In genomic region chr21:38487906-38488639, GRCh38 we compare ENCODE assay signal across 12 cellular contexts. TPM values are rescaled to one million over a fixed set of nuclear protein-coding genes. Genes with fewer than 3 reads are reported as not detected.
DNase-seq lines count a peak whose midpoint lies in the region; TF ChIP-seq lines count a peak whose summit lies in the region.
"Had no signal": no experiment of that assay in that cellular context is flagged by ENCODE, and none has a peak within 500 bp of the region (broad histone marks: within the 10 kb centered on the region; RNA-seq: fewer than 3 reads in every experiment).

No MANE protein-coding gene starts in this region.

- DNase-seq in NCI-H1105 treated with DMSO at 0.1 percent for 48 hours (lab: John Stamatoyannopoulos, UW) (peak; percentile 84), NCI-H526 (lab: John Stamatoyannopoulos, UW) (peak; percentile 5 to 37), endothelial cell (ENCODE audit: low spot score) (no peak), smooth muscle cell (lab: John Stamatoyannopoulos, UW; ENCODE audit: unreplicated experiment) (no peak), GM03348 (ENCODE audit: low spot score) (no peak), hypothalamus (lab: John Stamatoyannopoulos, UW) (no peak)
- no peak for DNase-seq in activated CD4-positive, alpha-beta T cell treated with anti-CD3 and anti-CD28 coated beads, Interleukin-2, amount 10 ng/mL, durations not matched to agents 24 days and 14 days
- no peak for DNase-seq in activated T-helper 2 cell treated with anti-CD3 and anti-CD28 coated beads, Interferon-gamma antibody, Interleukin-2, Interleukin-4, amounts not matched to agents 10 μg/mL and 5 μg/mL and 100 μg/mL, durations not matched to agents 14 hours and 24 hours and 36 hours (ENCODE audit: low spot score)
- DNase-seq: activated naive CD8-positive, alpha-beta T cell treated with anti-CD3 and anti-CD28 coated beads, Interleukin-2, amount 10 ng/mL, durations not matched to agents 7 days and 5 days; naive B cell; trophoblast cell had no signal

- peak overlapping the region; percentile 75 for H3K4me3 Mint-ChIP-seq in endothelial cell (ENCODE audit: unreplicated experiment)
- H3K4me3 Mint-ChIP-seq in activated CD4-positive, alpha-beta T cell treated with anti-CD3 and anti-CD28 coated beads, Interleukin-2, amount 10 ng/mL, durations not matched to agents 24 days and 14 days: no peak overlapping the region
- H3K4me3 Mint-ChIP-seq in activated T-helper 2 cell treated with anti-CD3 and anti-CD28 coated beads, Interferon-gamma antibody, Interleukin-2, Interleukin-4, amounts not matched to agents 10 μg/mL and 5 μg/mL and 100 μg/mL, durations not matched to agents 14 hours and 24 hours and 36 hours (ENCODE audit: low read depth): no peak overlapping the region
- H3K4me3 Mint-ChIP-seq: activated naive CD8-positive, alpha-beta T cell treated with anti-CD3 and anti-CD28 coated beads, Interleukin-2, amount 10 ng/mL, durations not matched to agents 7 days and 5 days had no signal

- H3F3A ChIP-seq in smooth muscle cell (ENCODE audit: low read depth): peaks cover 5% of the 10 kb centered on the region

- no peak overlapping the region for H2AFZ ChIP-seq in smooth muscle cell (ENCODE audit: low read depth)

- peaks cover 72% of the 10 kb centered on the region for H3K4me1 Mint-ChIP-seq in endothelial cell (ENCODE audit: unreplicated experiment)
- H3K4me1 Mint-ChIP-seq in activated CD4-positive, alpha-beta T cell treated with anti-CD3 and anti-CD28 coated beads, Interleukin-2, amount 10 ng/mL, durations not matched to agents 24 days and 14 days: no peaks in the 10 kb centered on the region
- no peaks in the 10 kb centered on the region for H3K4me1 Mint-ChIP-seq in activated T-helper 2 cell treated with anti-CD3 and anti-CD28 coated beads, Interferon-gamma antibody, Interleukin-2, Interleukin-4, amounts not matched to agents 10 μg/mL and 5 μg/mL and 100 μg/mL, durations not matched to agents 14 hours and 24 hours and 36 hours (ENCODE audit: low read depth)
- H3K4me1 Mint-ChIP-seq: activated naive CD8-positive, alpha-beta T cell treated with anti-CD3 and anti-CD28 coated beads, Interleukin-2, amount 10 ng/mL, durations not matched to agents 7 days and 5 days; naive B cell had no signal

- H3K4me1 ChIP-seq in smooth muscle cell (ENCODE audit: low read depth): no peaks in the 10 kb centered on the region

- H3K4me2 ChIP-seq in smooth muscle cell: no peak overlapping the region

- H3K27ac Mint-ChIP-seq in endothelial cell (ENCODE audit: unreplicated experiment): peak overlapping the region; percentile 99
- no peak overlapping the region for H3K27ac Mint-ChIP-seq in activated CD4-positive, alpha-beta T cell treated with anti-CD3 and anti-CD28 coated beads, Interleukin-2, amount 10 ng/mL, durations not matched to agents 24 days and 14 days
- no peak overlapping the region for H3K27ac Mint-ChIP-seq in activated T-helper 2 cell treated with anti-CD3 and anti-CD28 coated beads, Interferon-gamma antibody, Interleukin-2, Interleukin-4, amounts not matched to agents 10 μg/mL and 5 μg/mL and 100 μg/mL, durations not matched to agents 14 hours and 24 hours and 36 hours
- H3K27ac Mint-ChIP-seq: activated naive CD8-positive, alpha-beta T cell treated with anti-CD3 and anti-CD28 coated beads, Interleukin-2, amount 10 ng/mL, durations not matched to agents 7 days and 5 days; naive B cell had no signal

- no peaks in the 10 kb centered on the region for H3K36me3 ChIP-seq in smooth muscle cell (ENCODE audit: low read depth)

- H3K27me3 Mint-ChIP-seq in endothelial cell (ENCODE audit: unreplicated experiment): peaks cover 5% of the 10 kb centered on the region
- peaks cover 43% of the 10 kb centered on the region for H3K27me3 Mint-ChIP-seq in activated CD4-positive, alpha-beta T cell treated with anti-CD3 and anti-CD28 coated beads, Interleukin-2, amount 10 ng/mL, durations not matched to agents 24 days and 14 days
- peaks cover 63% of the 10 kb centered on the region for H3K27me3 Mint-ChIP-seq in activated T-helper 2 cell treated with anti-CD3 and anti-CD28 coated beads, Interferon-gamma antibody, Interleukin-2, Interleukin-4, amounts not matched to agents 10 μg/mL and 5 μg/mL and 100 μg/mL, durations not matched to agents 14 hours and 24 hours and 36 hours (ENCODE audit: low read depth)

- intact Hi-C loops in activated CD4-positive, alpha-beta T cell treated with anti-CD3 and anti-CD28 coated beads, Interleukin-2, amount 10 ng/mL, durations not matched to agents 24 days and 14 days (cut with micrococcal nuclease): no loop called here
- intact Hi-C loops in activated T-helper 2 cell treated with anti-CD3 and anti-CD28 coated beads, Interferon-gamma antibody, Interleukin-2, Interleukin-4, amounts not matched to agents 10 μg/mL and 5 μg/mL and 100 μg/mL, durations not matched to agents 14 hours and 24 hours and 36 hours (cut with micrococcal nuclease): no loop called here

- no peak for TF ChIP-seq CTCF in endothelial cell (IDR thresholded peaks at IDR 0.05; ENCODE audit: unreplicated experiment)
- no peak for TF ChIP-seq CTCF in smooth muscle cell (IDR thresholded peaks at IDR 0.05; ENCODE audit: borderline replicate concordance, insufficient read depth, poor library complexity, severe bottlenecking)

- H3K9ac ChIP-seq in smooth muscle cell (ENCODE audit: low read depth): no peak overlapping the region

- no peak overlapping the region for H3K4me3 ChIP-seq in smooth muscle cell

- no peaks in the 10 kb centered on the region for H4K20me1 ChIP-seq in smooth muscle cell (ENCODE audit: low read depth)

- H3K9me3 ChIP-seq in smooth muscle cell (replicated peaks; ENCODE audit: low read depth): no peaks in the 10 kb centered on the region

- peak overlapping the region; percentile 24 for H3K27ac ChIP-seq in smooth muscle cell (ENCODE audit: low read depth)

- H3K79me2 ChIP-seq in smooth muscle cell (ENCODE audit: low read depth): no peaks in the 10 kb centered on the region

- WGBS in smooth muscle cell (ENCODE audit: low lambda C conversion rate): 89% methylated on average over 10 of the region's 10 CpGs

- no peaks in the 10 kb centered on the region for H3K27me3 ChIP-seq in smooth muscle cell (ENCODE audit: low read depth)

- H3K36me3 Mint-ChIP-seq in endothelial cell (ENCODE audit: low read depth, unreplicated experiment): peaks cover 24% of the 10 kb centered on the region
- no peaks in the 10 kb centered on the region for H3K36me3 Mint-ChIP-seq in activated CD4-positive, alpha-beta T cell treated with anti-CD3 and anti-CD28 coated beads, Interleukin-2, amount 10 ng/mL, durations not matched to agents 24 days and 14 days (ENCODE audit: low read depth)
- no peaks in the 10 kb centered on the region for H3K36me3 Mint-ChIP-seq in activated T-helper 2 cell treated with anti-CD3 and anti-CD28 coated beads, Interferon-gamma antibody, Interleukin-2, Interleukin-4, amounts not matched to agents 10 μg/mL and 5 μg/mL and 100 μg/mL, durations not matched to agents 14 hours and 24 hours and 36 hours (ENCODE audit: low read depth)
- H3K36me3 Mint-ChIP-seq: activated naive CD8-positive, alpha-beta T cell treated with anti-CD3 and anti-CD28 coated beads, Interleukin-2, amount 10 ng/mL, durations not matched to agents 7 days and 5 days; naive B cell had no signal

- H3K9me3 Mint-ChIP-seq in endothelial cell (ENCODE audit: unreplicated experiment): no peaks in the 10 kb centered on the region
- H3K9me3 Mint-ChIP-seq in activated CD4-positive, alpha-beta T cell treated with anti-CD3 and anti-CD28 coated beads, Interleukin-2, amount 10 ng/mL, durations not matched to agents 24 days and 14 days: no peaks in the 10 kb centered on the region
- no peaks in the 10 kb centered on the region for H3K9me3 Mint-ChIP-seq in activated T-helper 2 cell treated with anti-CD3 and anti-CD28 coated beads, Interferon-gamma antibody, Interleukin-2, Interleukin-4, amounts not matched to agents 10 μg/mL and 5 μg/mL and 100 μg/mL, durations not matched to agents 14 hours and 24 hours and 36 hours
- H3K9me3 Mint-ChIP-seq: activated naive CD8-positive, alpha-beta T cell treated with anti-CD3 and anti-CD28 coated beads, Interleukin-2, amount 10 ng/mL, durations not matched to agents 7 days and 5 days; naive B cell had no signal

RNA-seq across cellular contexts. Expression of gene ERG, which starts 10.2 kb away (rescaled TPM):
- 133 TPM for total RNA-seq in endothelial cell (ENCODE audit: unreplicated experiment)
- 11.0 and 13.9 TPM in 2 replicates for total RNA-seq in smooth muscle cell
- 9.2 and 14.4 TPM in 2 replicates for polyA plus RNA-seq in smooth muscle cell
- 0.12 and 0.14 TPM in 2 replicates for total RNA-seq in activated CD4-positive, alpha-beta T cell treated with anti-CD3 and anti-CD28 coated beads, Interleukin-2, amount 10 ng/mL, durations not matched to agents 24 days and 14 days
- total RNA-seq in activated T-helper 2 cell treated with anti-CD3 and anti-CD28 coated beads, Interferon-gamma antibody, Interleukin-2, Interleukin-4, amounts not matched to agents 10 μg/mL and 5 μg/mL and 100 μg/mL, durations not matched to agents 14 hours and 24 hours and 36 hours: 0.46 and 0.55 TPM in 2 replicates
- total RNA-seq: activated naive CD8-positive, alpha-beta T cell treated with anti-CD3 and anti-CD28 coated beads, Interleukin-2, amount 10 ng/mL, durations not matched to agents 7 days and 5 days; RPMI7951 had no signal

Comparison
In these comparisons a context has a peak if more than half of its experiments do, and no peak if none do; other contexts are left out.
1. DNase-seq: peak in NCI-H1105 treated with DMSO at 0.1 percent for 48 hours (single experiment) and NCI-H526 (2 of 2); none in endothelial cell (single experiment), smooth muscle cell (single experiment), activated CD4-positive, alpha-beta T cell treated with anti-CD3 and anti-CD28 coated beads, Interleukin-2, amount 10 ng/mL, durations not matched to agents 24 days and 14 days (single experiment), activated T-helper 2 cell treated with anti-CD3 and anti-CD28 coated beads, Interferon-gamma antibody, Interleukin-2, Interleukin-4, amounts not matched to agents 10 μg/mL and 5 μg/mL and 100 μg/mL, durations not matched to agents 14 hours and 24 hours and 36 hours (single experiment), GM03348 (single experiment) and hypothalamus (0 of 51).